ENCODE assay signal across 1 cellular context in the genomic region with DNA sequence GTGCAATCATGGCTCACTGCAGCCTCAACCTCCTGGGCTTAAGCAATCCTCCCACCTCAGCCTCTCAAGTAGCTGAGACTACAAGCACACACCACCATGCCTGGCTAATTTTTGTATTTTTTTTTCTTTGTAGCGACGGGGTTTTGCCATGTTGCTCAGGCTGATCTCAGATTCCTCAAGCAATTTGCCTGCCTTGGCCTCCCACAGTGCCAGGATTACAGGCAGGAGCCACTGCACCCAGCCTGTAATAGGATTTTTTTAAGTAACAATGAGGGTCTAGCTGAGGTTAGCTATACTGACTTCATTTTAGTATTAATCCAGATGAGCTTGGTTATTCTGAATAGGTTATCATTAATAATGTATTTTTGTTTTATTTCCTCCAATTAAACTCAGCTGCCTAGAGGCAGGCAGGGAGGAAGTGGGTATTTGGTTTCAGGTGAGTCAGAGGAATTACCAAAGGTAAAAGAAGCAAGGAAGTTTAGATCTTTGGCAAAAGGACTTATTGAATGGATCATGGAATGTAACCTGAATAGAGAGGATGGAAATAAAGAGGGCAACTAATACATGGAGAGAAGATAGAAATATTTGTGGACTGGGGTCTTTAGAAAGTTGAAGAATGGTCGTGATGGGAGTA.
TF ChIP-seq lines count a peak whose summit lies in the region.

No MANE protein-coding gene starts in this region.

TF ChIP-seq in GM23338, 12 proteins besides CTCF, POLR2A, EP300 and RAD21 (continued from another document):
- TF ChIP-seq, protein P1, sequence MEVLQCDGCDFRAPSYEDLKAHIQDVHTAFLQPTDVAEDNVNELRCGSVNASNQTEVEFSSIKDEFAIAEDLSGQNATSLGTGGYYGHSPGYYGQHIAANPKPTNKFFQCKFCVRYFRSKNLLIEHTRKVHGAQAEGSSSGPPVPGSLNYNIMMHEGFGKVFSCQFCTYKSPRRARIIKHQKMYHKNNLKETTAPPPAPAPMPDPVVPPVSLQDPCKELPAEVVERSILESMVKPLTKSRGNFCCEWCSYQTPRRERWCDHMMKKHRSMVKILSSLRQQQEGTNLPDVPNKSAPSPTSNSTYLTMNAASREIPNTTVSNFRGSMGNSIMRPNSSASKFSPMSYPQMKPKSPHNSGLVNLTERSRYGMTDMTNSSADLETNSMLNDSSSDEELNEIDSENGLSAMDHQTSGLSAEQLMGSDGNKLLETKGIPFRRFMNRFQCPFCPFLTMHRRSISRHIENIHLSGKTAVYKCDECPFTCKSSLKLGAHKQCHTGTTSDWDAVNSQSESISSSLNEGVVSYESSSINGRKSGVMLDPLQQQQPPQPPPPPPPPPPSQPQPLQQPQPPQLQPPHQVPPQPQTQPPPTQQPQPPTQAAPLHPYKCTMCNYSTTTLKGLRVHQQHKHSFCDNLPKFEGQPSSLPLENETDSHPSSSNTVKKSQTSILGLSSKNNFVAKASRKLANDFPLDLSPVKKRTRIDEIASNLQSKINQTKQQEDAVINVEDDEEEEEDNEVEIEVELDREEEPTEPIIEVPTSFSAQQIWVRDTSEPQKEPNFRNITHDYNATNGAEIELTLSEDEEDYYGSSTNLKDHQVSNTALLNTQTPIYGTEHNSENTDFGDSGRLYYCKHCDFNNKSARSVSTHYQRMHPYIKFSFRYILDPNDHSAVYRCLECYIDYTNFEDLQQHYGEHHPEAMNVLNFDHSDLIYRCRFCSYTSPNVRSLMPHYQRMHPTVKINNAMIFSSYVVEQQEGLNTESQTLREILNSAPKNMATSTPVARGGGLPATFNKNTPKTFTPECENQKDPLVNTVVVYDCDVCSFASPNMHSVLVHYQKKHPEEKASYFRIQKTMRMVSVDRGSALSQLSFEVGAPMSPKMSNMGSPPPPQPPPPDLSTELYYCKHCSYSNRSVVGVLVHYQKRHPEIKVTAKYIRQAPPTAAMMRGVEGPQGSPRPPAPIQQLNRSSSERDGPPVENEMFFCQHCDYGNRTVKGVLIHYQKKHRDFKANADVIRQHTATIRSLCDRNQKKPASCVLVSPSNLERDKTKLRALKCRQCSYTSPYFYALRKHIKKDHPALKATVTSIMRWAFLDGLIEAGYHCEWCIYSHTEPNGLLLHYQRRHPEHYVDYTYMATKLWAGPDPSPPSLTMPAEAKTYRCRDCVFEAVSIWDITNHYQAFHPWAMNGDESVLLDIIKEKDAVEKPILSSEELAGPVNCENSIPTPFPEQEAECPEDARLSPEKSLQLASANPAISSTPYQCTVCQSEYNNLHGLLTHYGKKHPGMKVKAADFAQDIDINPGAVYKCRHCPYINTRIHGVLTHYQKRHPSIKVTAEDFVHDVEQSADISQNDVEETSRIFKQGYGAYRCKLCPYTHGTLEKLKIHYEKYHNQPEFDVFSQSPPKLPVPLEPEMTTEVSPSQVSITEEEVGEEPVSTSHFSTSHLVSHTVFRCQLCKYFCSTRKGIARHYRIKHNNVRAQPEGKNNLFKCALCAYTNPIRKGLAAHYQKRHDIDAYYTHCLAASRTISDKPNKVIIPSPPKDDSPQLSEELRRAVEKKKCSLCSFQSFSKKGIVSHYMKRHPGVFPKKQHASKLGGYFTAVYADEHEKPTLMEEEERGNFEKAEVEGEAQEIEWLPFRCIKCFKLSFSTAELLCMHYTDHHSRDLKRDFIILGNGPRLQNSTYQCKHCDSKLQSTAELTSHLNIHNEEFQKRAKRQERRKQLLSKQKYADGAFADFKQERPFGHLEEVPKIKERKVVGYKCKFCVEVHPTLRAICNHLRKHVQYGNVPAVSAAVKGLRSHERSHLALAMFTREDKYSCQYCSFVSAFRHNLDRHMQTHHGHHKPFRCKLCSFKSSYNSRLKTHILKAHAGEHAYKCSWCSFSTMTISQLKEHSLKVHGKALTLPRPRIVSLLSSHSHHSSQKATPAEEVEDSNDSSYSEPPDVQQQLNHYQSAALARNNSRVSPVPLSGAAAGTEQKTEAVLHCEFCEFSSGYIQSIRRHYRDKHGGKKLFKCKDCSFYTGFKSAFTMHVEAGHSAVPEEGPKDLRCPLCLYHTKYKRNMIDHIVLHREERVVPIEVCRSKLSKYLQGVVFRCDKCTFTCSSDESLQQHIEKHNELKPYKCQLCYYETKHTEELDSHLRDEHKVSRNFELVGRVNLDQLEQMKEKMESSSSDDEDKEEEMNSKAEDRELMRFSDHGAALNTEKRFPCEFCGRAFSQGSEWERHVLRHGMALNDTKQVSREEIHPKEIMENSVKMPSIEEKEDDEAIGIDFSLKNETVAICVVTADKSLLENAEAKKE (CRISPR knock-in tag; IDR thresholded peaks at IDR 0.05): no peak
- no peak for TF ChIP-seq CREB1 (CRISPR knock-in tag; IDR thresholded peaks at IDR 0.05; ENCODE audit: low read depth)
